Comparison of ENCODE assay signal across 29 cellular contexts in genomic region chr2:33495683-33496082, GRCh38. TPM values are rescaled to one million over a fixed set of nuclear protein-coding genes. Genes with fewer than 3 reads are reported as not detected.
DNase-seq lines count a peak whose midpoint lies in the region; ATAC-seq, FAIRE-seq and TF ChIP-seq lines count a peak whose summit lies in the region.
"Had no signal": no experiment of that assay in that cellular context is flagged by ENCODE, and none has a peak within 500 bp of the region (broad histone marks: within the 10 kb centered on the region; RNA-seq: fewer than 3 reads in every experiment).

No MANE protein-coding gene starts in this region.

- no peaks in the 10 kb centered on the region for H4K20me1 ChIP-seq in MM.1S (ENCODE audit: insufficient read depth, low read length)

- no peaks in the 10 kb centered on the region for H3K27me3 Mint-ChIP-seq in chondrocyte (ENCODE audit: low read depth)
- H3K27me3 Mint-ChIP-seq in activated T-helper 17 cell treated with anti-CD3 and anti-CD28 coated beads, Interleukin-2, amount 50 U/mL, for 72 hours = no peaks in the 10 kb centered on the region

- TF ChIP-seq POLR2A in GM12891 (IDR thresholded peaks at IDR 0.05; ENCODE audit: low read depth, low read length) = no peak

- H3K79me2 ChIP-seq in MM.1S (ENCODE audit: low read length) = peaks cover 79% of the 10 kb centered on the region
- H3K79me2 ChIP-seq: hepatocyte had no signal

- FAIRE-seq in GM12891 (lab: Jason Lieb, UNC) = no peak
- FAIRE-seq: G401.6, H1 had no signal

- no peak for ATAC-seq in activated T-helper 17 cell treated with anti-CD3 and anti-CD28 coated beads, Interleukin-2, amount 50 U/mL, for 72 hours (replicated peaks)
- ATAC-seq in HG03280 (IDR thresholded peaks at IDR 0.05; ENCODE audit: unreplicated experiment) = no peak
- ATAC-seq: activated naive CD4-positive, alpha-beta T cell treated with anti-CD3 and anti-CD28 coated beads, Interleukin-2, amount 50 U/mL, for 72 hours; naive thymus-derived CD4-positive, alpha-beta T cell; right lobe of liver had no signal

- peak overlapping the region; percentile 68 for H3K4me2 ChIP-seq in MM.1S (ENCODE audit: low read depth, low read length)
- H3K4me2 ChIP-seq: hepatocyte had no signal

- H3K9me3 ChIP-seq in MM.1S (replicated peaks; ENCODE audit: insufficient read depth, low read length) = no peaks in the 10 kb centered on the region
- H3K9me3 ChIP-seq: breast epithelium, Caco-2, prostate gland, right lobe of liver, tibial nerve had no signal

- peak overlapping the region; percentile 75; the same call in 1 of the 2 replicates for H3K9ac ChIP-seq in MM.1S (ENCODE audit: low read length)

- H3F3A ChIP-seq in MM.1S (ENCODE audit: insufficient read depth, low read length) = peaks cover 67% of the 10 kb centered on the region

- H3K9me2 ChIP-seq in MM.1S (replicated peaks; ENCODE audit: insufficient read depth, low read length) = no peaks in the 10 kb centered on the region

- peak overlapping the region; percentile 96 for H3K27ac ChIP-seq in MM.1S (ENCODE audit: low read length)
- peak overlapping the region; percentile 68 for H3K27ac ChIP-seq in substantia nigra (ENCODE audit: low read depth, low read length, poor library complexity, severe bottlenecking)
- H3K27ac ChIP-seq: breast epithelium, C4-2B, hepatocyte, prostate gland, right lobe of liver, SK-N-MC, tibial nerve had no signal

- H3K4me3 Mint-ChIP-seq in chondrocyte (ENCODE audit: unreplicated experiment) = no peak overlapping the region
- H3K4me3 Mint-ChIP-seq in activated T-helper 17 cell treated with anti-CD3 and anti-CD28 coated beads, Interleukin-2, amount 50 U/mL, for 72 hours = no peak overlapping the region

- H3K4me1 ChIP-seq in MM.1S (ENCODE audit: low read length) = peaks cover 72% of the 10 kb centered on the region
- H3K4me1 ChIP-seq: breast epithelium, prostate gland, right lobe of liver had no signal

- TF ChIP-seq CTCF in MM.1S (IDR thresholded peaks at IDR 0.05; ENCODE audit: low read length) (no peak), chondrocyte (IDR thresholded peaks at IDR 0.05) (no peak)

- H3K4me3 ChIP-seq in MM.1S (ENCODE audit: low read length) = no peak overlapping the region
- H3K4me3 ChIP-seq: breast epithelium, hepatocyte, prostate gland, right lobe of liver, SK-N-MC, tibial nerve had no signal

- DNase-seq in GM12891 (ENCODE audit: insufficient read length, low spot score) (no peak), MM.1S (no peak), chondrocyte (ENCODE audit: low spot score) (no peak), substantia nigra (lab: John Stamatoyannopoulos, UW) (no peak), epidermal melanocyte (ENCODE audit: insufficient read length, low spot score) (no peak)
- DNase-seq: activated CD4-positive, alpha-beta T cell treated with anti-CD3 and anti-CD28 coated beads for 48 hours; activated effector memory CD4-positive, alpha-beta T cell treated with Interleukin-2 at 50 U/mL for 16 hours; anterior cingulate cortex; Caco-2; KG1; kidney glomerular epithelial cell; midbrain; naive thymus-derived CD4-positive, alpha-beta T cell; NCI-H1436 treated with DMSO at 0.1 percent for 48 hours; nucleus accumbens; right lobe of liver; stimulated activated CD8-positive, alpha-beta memory T cell treated with anti-CD3 and anti-CD28 coated beads, Interleukin-4, amount 100 ng/mL, for 48 hours had no signal

- H2AFZ ChIP-seq in MM.1S (ENCODE audit: low read length) = no peak overlapping the region
- H2AFZ ChIP-seq: hepatocyte had no signal

- H3K27ac Mint-ChIP-seq in chondrocyte (ENCODE audit: unreplicated experiment) = peak overlapping the region; percentile 65
- no peak overlapping the region for H3K27ac Mint-ChIP-seq in activated T-helper 17 cell treated with anti-CD3 and anti-CD28 coated beads, Interleukin-2, amount 50 U/mL, for 72 hours
- H3K27ac Mint-ChIP-seq: activated naive CD4-positive, alpha-beta T cell treated with anti-CD3 and anti-CD28 coated beads, Interleukin-2, amount 50 U/mL, for 72 hours had no signal

- peaks cover 42% of the 10 kb centered on the region for H3K4me1 Mint-ChIP-seq in chondrocyte (ENCODE audit: low read depth)
- peaks cover 14% of the 10 kb centered on the region for H3K4me1 Mint-ChIP-seq in activated T-helper 17 cell treated with anti-CD3 and anti-CD28 coated beads, Interleukin-2, amount 50 U/mL, for 72 hours

- no peaks in the 10 kb centered on the region for H3K9me3 Mint-ChIP-seq in chondrocyte (ENCODE audit: low read depth)
- H3K9me3 Mint-ChIP-seq in activated T-helper 17 cell treated with anti-CD3 and anti-CD28 coated beads, Interleukin-2, amount 50 U/mL, for 72 hours = no peaks in the 10 kb centered on the region

- H3K27me3 ChIP-seq in MM.1S (replicated peaks; ENCODE audit: insufficient read depth, low read length) = no peaks in the 10 kb centered on the region
- H3K27me3 ChIP-seq: breast epithelium, hepatocyte, right lobe of liver, tibial nerve had no signal

- H3K36me3 ChIP-seq in MM.1S (replicated peaks; ENCODE audit: insufficient read depth, low read length) = no peaks in the 10 kb centered on the region; the same call in 1 of the 2 replicates
- H3K36me3 ChIP-seq: breast epithelium, prostate gland, right lobe of liver, tibial nerve had no signal

- H3K36me3 Mint-ChIP-seq in chondrocyte (ENCODE audit: low read depth) = peaks cover 2% of the 10 kb centered on the region
- H3K36me3 Mint-ChIP-seq in activated T-helper 17 cell treated with anti-CD3 and anti-CD28 coated beads, Interleukin-2, amount 50 U/mL, for 72 hours (ENCODE audit: low read depth) = no peaks in the 10 kb centered on the region
- H3K36me3 Mint-ChIP-seq: activated naive CD4-positive, alpha-beta T cell treated with anti-CD3 and anti-CD28 coated beads, Interleukin-2, amount 50 U/mL, for 72 hours had no signal

TF ChIP-seq in GM12891, 5 proteins besides CTCF, POLR2A, EP300 and RAD21:
- TF ChIP-seq TAF1 (IDR thresholded peaks at IDR 0.05; ENCODE audit: low read depth, low read length) (peak; percentile 0; the same call in 1 of the 2 replicates), SPI1 (IDR thresholded peaks at IDR 0.05; ENCODE audit: low read depth, low read length) (peak; percentile 70), PAX5 (IDR thresholded peaks at IDR 0.05; ENCODE audit: insufficient read depth, low read length, severe bottlenecking) (no peak)
TF ChIP-seq in GM12891: peak in this region for 2.

RNA-seq across cellular contexts. Expression of gene RASGRP3, which starts 19.2 kb away (rescaled TPM):
- 104 TPM for polyA plus RNA-seq in GM12891 (2012; ENCODE audit: low read depth, missing spikeins)
- 3.0 to 3.7 TPM (median 3.0 TPM) in 3 replicates for total RNA-seq in chondrocyte
- 1 to 10 TPM; 2.3 to 5.7 TPM for total RNA-seq in activated T-helper 17 cell treated with anti-CD3 and anti-CD28 coated beads, Interleukin-2, amount 50 U/mL, for 72 hours
- total RNA-seq: H1, NCI-H460 had no signal
